ENCODE assay signal across 26 cellular contexts in genomic region chr3:56610669-56611335, GRCh38. TPM values are rescaled to one million over a fixed set of nuclear protein-coding genes. Genes with fewer than 3 reads are reported as not detected.
DNase-seq lines count a peak whose midpoint lies in the region; ATAC-seq and TF ChIP-seq lines count a peak whose summit lies in the region.
"Had no signal": no experiment of that assay in that cellular context is flagged by ENCODE, and none has a peak within 500 bp of the region (broad histone marks: within the 10 kb centered on the region; RNA-seq: fewer than 3 reads in every experiment).

No MANE protein-coding gene starts in this region.

- DNase-seq in left ventricle myocardium inferior (no peak), right atrium auricular region (ENCODE audit: low spot score) (no peak), T-cell (peak in 1 of 34 experiments; percentile 7), type B pancreatic cell (ENCODE audit: extremely low spot score, unreplicated experiment) (no peak), NCI-H446 (lab: John Stamatoyannopoulos, UW) (no peak)
- no peak for DNase-seq in effector memory CD8-positive, alpha-beta T cell
- DNase-seq: activated CD4-positive, CD25-positive, alpha-beta regulatory T cell treated with anti-CD3 and anti-CD28 coated beads, Interleukin-2, amount 50 U/mL, for 72 hours; activated CD8-positive, alpha-beta memory T cell treated with anti-CD3 and anti-CD28 coated beads, Interleukin-2, amount 50 U/mL, for 4 hours; activated gamma-delta T cell; aorta; DMS79; HCEC 1CT; MG63; midbrain; NCI-H1436; NCI-H2171 treated with DMSO at 0.1 percent for 48 hours; NCI-H748 treated with DMSO at 0.1 percent for 48 hours; SHP77; sigmoid colon; stimulated activated CD4-positive, alpha-beta T cell treated with anti-CD3 and anti-CD28 coated beads, Interleukin-15, amount 100 ng/mL, for 24 hours; SW 1271 had no signal

- H3K27me3 Mint-ChIP-seq in T-cell (no peaks in the 10 kb centered on the region), type B pancreatic cell (no peaks in the 10 kb centered on the region)
- H3K27me3 Mint-ChIP-seq in effector memory CD8-positive, alpha-beta T cell = no peaks in the 10 kb centered on the region

- POLR2A ChIA-PET in T-cell (lab: Charles Lee) = no interaction called here

- intact Hi-C loops in left ventricle myocardium inferior (cut with micrococcal nuclease) = no loop called here

- TF ChIP-seq CTCF in left ventricle myocardium inferior (IDR thresholded peaks at IDR 0.05; ENCODE audit: borderline replicate concordance) (no peak), right atrium auricular region (IDR thresholded peaks at IDR 0.05) (no peak), type B pancreatic cell (conservative IDR thresholded peaks at IDR 0.05) (no peak)

- H3K36me3 ChIP-seq in left ventricle myocardium inferior (peaks cover 46% of the 10 kb centered on the region), right atrium auricular region (peaks cover 31% of the 10 kb centered on the region)

- H3K4me1 ChIP-seq in left ventricle myocardium inferior = peaks cover 17% of the 10 kb centered on the region
- peaks cover 0 to 11% of the 10 kb centered on the region in 2 donors for H3K4me1 ChIP-seq in right atrium auricular region
- H3K4me1 ChIP-seq: left lung had no signal

- peaks cover 8% of the 10 kb centered on the region for H3K9me3 ChIP-seq in left ventricle myocardium inferior (replicated peaks)
- H3K9me3 ChIP-seq in right atrium auricular region = no peaks in the 10 kb centered on the region
- H3K9me3 ChIP-seq: left lung, MG63, sigmoid colon had no signal

- H3K4me1 Mint-ChIP-seq in T-cell (peaks cover 73 to 75% (median 74%) of the 10 kb centered on the region in 3 donors), type B pancreatic cell (ENCODE audit: unreplicated experiment) (no peaks in the 10 kb centered on the region)
- H3K4me1 Mint-ChIP-seq in effector memory CD8-positive, alpha-beta T cell (ENCODE audit: low read depth in 2 of 2) = peaks cover 53 to 63% of the 10 kb centered on the region in 2 donors
- H3K4me1 Mint-ChIP-seq: neural crest cell had no signal

- CTCF ChIA-PET in T-cell (lab: Charles Lee) = interaction anchor here in 1 of 2 donors (1.0 kb wide), 1 partner anchor 17 kb away, joined by 3 read pairs; no protein-coding TSS in a partner anchor

- H3K36me3 Mint-ChIP-seq in T-cell (peaks cover 75% of the 10 kb centered on the region), type B pancreatic cell (peaks cover 69% of the 10 kb centered on the region)
- peaks cover 2% of the 10 kb centered on the region for H3K36me3 Mint-ChIP-seq in effector memory CD8-positive, alpha-beta T cell (ENCODE audit: insufficient read depth)

- peak overlapping the region; percentile 32 for H3K27ac ChIP-seq in left ventricle myocardium inferior (replicated peaks)
- no peak overlapping the region for H3K27ac ChIP-seq in right atrium auricular region
- H3K27ac ChIP-seq: epithelial cell of prostate, left lung, sigmoid colon had no signal

- H3K4me3 Mint-ChIP-seq in T-cell = peak overlapping the region in 1 of 3 donors; percentile 47
- peak overlapping the region in 1 of 2 donors; percentile 24 for H3K4me3 Mint-ChIP-seq in effector memory CD8-positive, alpha-beta T cell
- H3K4me3 Mint-ChIP-seq in type B pancreatic cell = no peak overlapping the region
- H3K4me3 Mint-ChIP-seq: CD14-positive monocyte, neural crest cell had no signal

- H3K4me3 ChIP-seq in left ventricle myocardium inferior = no peak overlapping the region
- H3K4me3 ChIP-seq in right atrium auricular region = no peak overlapping the region
- H3K4me3 ChIP-seq: left lung, MG63, sigmoid colon had no signal

- H3K9me3 Mint-ChIP-seq in T-cell = peaks cover 3 to 7% (median 4%) of the 10 kb centered on the region in 3 donors
- H3K9me3 Mint-ChIP-seq in effector memory CD8-positive, alpha-beta T cell = peaks cover 0 to 7% of the 10 kb centered on the region in 2 donors
- peaks cover 5% of the 10 kb centered on the region for H3K9me3 Mint-ChIP-seq in type B pancreatic cell

- no peaks in the 10 kb centered on the region for H3K27me3 ChIP-seq in left ventricle myocardium inferior (ENCODE audit: low read depth)
- no peaks in the 10 kb centered on the region for H3K27me3 ChIP-seq in right atrium auricular region
- H3K27me3 ChIP-seq: left lung, MG63, sigmoid colon had no signal

- peak overlapping the region; percentile 80 to 82 for H3K27ac Mint-ChIP-seq in T-cell
- peak overlapping the region; percentile 15 to 85 for H3K27ac Mint-ChIP-seq in effector memory CD8-positive, alpha-beta T cell
- H3K27ac Mint-ChIP-seq in type B pancreatic cell = peak overlapping the region; percentile 15

- ATAC-seq in T-cell (replicated peaks in 1 of 4) = no peak
- ATAC-seq in effector memory CD8-positive, alpha-beta T cell (replicated peaks) = no peak
- ATAC-seq in HG03175 (IDR thresholded peaks at IDR 0.05; ENCODE audit: unreplicated experiment) = no peak
- ATAC-seq: left lung had no signal

RNA-seq across cellular contexts. Expression of gene CCDC66, which starts 53.8 kb away (rescaled TPM):
- total RNA-seq in left ventricle myocardium inferior (18.3 TPM), right atrium auricular region (10 to 100 TPM; 12.5 to 17.8 TPM), T-cell (10 to 100 TPM; 57.8 to 75.2 (median 72.6) TPM), type B pancreatic cell (ENCODE audit: low replicate concordance) (20.7 and 39.5 TPM in 2 replicates)

Comparison
In these comparisons a context has a peak if more than half of its experiments do, and no peak if none do; other contexts are left out.
1. H3K27ac Mint-ChIP-seq: peak in every context shown above with its lines; median percentile 81 in T-cell; 50 in effector memory CD8-positive, alpha-beta T cell; 15 in type B pancreatic cell.